Comparison of ENCODE assay signal across 1 cellular context in the genomic region with DNA sequence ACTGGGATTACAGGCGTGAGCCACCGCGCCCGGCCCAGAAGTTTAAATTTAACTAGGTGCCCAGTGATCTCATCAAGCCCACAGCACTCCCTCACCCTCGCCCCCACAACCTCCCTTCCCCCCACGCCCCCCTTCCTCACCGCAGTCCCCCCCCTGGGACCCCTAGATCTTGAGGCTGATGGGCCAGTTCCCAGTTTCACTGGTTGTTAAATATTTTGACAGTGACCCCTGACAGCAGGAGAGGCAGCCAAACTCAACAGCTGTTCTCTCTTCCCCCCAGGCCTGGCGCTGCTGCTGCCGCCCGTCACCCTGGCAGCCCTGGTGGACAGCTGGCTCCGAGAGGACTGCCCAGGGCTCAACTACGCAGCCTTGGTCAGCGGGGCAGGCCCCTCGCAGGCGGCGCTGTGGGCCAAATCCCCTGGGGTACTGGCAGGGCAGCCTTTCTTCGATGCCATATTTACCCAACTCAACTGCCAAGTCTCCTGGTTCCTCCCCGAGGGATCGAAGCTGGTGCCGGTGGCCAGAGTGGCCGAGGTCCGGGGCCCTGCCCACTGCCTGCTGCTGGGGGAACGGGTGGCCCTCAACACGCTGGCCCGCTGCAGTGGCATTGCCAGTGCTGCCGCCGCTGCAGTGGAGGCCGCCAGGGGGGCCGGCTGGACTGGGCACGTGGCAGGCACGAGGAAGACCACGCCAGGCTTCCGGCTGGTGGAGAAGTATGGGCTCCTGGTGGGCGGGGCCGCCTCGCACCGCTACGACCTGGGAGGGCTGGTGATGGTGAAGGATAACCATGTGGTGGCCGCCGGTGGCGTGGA.
TF ChIP-seq lines count a peak whose summit lies in the region.

No MANE protein-coding gene starts in this region.

TF ChIP-seq in IMR-90, 13 proteins besides CTCF, POLR2A, EP300 and RAD21:
- no peak for TF ChIP-seq CEBPB (IDR thresholded peaks at IDR 0.05; ENCODE audit: low read depth, low read length)
- TF ChIP-seq BHLHE40 (IDR thresholded peaks at IDR 0.05; ENCODE audit: low read depth, low read length), result no peak
